In genomic region chr7:1943326-1943725, GRCh38 we compare ENCODE assay signal across 1 cellular context.
TF ChIP-seq lines count a peak whose summit lies in the region.

No MANE protein-coding gene starts in this region.

TF ChIP-seq in WTC11, 78 proteins besides CTCF, POLR2A, EP300 and RAD21 (continued from another document):
- TF ChIP-seq HMGXB4 (CRISPR knock-in tag; IDR thresholded peaks at IDR 0.05) (no peak), ZNF317 (CRISPR knock-in tag; IDR thresholded peaks at IDR 0.05; ENCODE audit: borderline replicate concordance, low read depth) (no peak), ERG (CRISPR knock-in tag; IDR thresholded peaks at IDR 0.05) (no peak), ZNF671 (CRISPR knock-in tag; IDR thresholded peaks at IDR 0.05) (no peak), GABPB1 (CRISPR knock-in tag; IDR thresholded peaks at IDR 0.05) (no peak)
- TF ChIP-seq, protein P1, sequence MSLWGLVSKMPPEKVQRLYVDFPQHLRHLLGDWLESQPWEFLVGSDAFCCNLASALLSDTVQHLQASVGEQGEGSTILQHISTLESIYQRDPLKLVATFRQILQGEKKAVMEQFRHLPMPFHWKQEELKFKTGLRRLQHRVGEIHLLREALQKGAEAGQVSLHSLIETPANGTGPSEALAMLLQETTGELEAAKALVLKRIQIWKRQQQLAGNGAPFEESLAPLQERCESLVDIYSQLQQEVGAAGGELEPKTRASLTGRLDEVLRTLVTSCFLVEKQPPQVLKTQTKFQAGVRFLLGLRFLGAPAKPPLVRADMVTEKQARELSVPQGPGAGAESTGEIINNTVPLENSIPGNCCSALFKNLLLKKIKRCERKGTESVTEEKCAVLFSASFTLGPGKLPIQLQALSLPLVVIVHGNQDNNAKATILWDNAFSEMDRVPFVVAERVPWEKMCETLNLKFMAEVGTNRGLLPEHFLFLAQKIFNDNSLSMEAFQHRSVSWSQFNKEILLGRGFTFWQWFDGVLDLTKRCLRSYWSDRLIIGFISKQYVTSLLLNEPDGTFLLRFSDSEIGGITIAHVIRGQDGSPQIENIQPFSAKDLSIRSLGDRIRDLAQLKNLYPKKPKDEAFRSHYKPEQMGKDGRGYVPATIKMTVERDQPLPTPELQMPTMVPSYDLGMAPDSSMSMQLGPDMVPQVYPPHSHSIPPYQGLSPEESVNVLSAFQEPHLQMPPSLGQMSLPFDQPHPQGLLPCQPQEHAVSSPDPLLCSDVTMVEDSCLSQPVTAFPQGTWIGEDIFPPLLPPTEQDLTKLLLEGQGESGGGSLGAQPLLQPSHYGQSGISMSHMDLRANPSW (CRISPR knock-in tag; conservative IDR thresholded peaks at IDR 0.05; ENCODE audit: low read depth) = no peak
- TF ChIP-seq, protein P2, sequence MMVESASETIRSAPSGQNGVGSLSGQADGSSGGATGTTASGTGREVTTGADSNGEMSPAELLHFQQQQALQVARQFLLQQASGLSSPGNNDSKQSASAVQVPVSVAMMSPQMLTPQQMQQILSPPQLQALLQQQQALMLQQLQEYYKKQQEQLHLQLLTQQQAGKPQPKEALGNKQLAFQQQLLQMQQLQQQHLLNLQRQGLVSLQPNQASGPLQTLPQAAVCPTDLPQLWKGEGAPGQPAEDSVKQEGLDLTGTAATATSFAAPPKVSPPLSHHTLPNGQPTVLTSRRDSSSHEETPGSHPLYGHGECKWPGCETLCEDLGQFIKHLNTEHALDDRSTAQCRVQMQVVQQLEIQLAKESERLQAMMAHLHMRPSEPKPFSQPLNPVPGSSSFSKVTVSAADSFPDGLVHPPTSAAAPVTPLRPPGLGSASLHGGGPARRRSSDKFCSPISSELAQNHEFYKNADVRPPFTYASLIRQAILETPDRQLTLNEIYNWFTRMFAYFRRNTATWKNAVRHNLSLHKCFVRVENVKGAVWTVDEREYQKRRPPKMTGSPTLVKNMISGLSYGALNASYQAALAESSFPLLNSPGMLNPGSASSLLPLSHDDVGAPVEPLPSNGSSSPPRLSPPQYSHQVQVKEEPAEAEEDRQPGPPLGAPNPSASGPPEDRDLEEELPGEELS (CRISPR knock-in tag; IDR thresholded peaks at IDR 0.05) = no peak
